In the genomic region with DNA sequence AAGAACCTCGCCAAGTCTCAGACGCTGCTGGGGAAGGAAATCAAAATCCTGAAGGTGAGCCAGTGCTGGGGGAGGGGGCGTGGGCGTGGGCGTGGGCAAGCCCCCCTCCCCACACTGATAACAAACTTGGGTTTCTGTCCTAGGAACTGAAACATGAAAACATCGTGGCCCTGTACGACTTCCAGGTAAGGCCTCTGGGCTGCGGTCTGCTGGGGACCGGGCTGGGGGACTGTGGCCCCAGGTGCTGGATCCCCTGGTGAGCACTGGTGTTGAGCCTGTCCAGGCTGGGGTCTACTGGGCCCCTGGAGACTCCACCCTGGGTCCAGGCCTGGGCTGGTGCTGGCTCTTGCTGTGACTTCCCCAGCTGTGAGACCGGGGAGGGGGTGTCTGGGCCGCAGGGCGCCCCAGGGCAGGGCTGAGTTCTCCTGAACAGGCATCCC, we compare ENCODE assay signal across 1 cellular context.
A peak's percentile ranks its signal among the peaks of the same experiment; 100 is the strongest.
TF ChIP-seq lines count a peak whose summit lies in the region.

No MANE protein-coding gene starts in this region.

TF ChIP-seq in HEK293, 187 proteins besides CTCF, POLR2A, EP300 and RAD21 (continued from another document and continues in another):
- TF ChIP-seq OSR2 (tag by site-specific recombination; IDR thresholded peaks at IDR 0.05), result no peak
- no peak for TF ChIP-seq ZFP41 (tag by site-specific recombination; IDR thresholded peaks at IDR 0.05; ENCODE audit: borderline replicate concordance)
- TF ChIP-seq ZNF155 (tag by site-specific recombination; IDR thresholded peaks at IDR 0.05), result no peak
- TF ChIP-seq, protein P1, sequence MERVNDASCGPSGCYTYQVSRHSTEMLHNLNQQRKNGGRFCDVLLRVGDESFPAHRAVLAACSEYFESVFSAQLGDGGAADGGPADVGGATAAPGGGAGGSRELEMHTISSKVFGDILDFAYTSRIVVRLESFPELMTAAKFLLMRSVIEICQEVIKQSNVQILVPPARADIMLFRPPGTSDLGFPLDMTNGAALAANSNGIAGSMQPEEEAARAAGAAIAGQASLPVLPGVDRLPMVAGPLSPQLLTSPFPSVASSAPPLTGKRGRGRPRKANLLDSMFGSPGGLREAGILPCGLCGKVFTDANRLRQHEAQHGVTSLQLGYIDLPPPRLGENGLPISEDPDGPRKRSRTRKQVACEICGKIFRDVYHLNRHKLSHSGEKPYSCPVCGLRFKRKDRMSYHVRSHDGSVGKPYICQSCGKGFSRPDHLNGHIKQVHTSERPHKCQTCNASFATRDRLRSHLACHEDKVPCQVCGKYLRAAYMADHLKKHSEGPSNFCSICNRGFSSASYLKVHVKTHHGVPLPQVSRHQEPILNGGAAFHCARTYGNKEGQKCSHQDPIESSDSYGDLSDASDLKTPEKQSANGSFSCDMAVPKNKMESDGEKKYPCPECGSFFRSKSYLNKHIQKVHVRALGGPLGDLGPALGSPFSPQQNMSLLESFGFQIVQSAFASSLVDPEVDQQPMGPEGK (tag by site-specific recombination; IDR thresholded peaks at IDR 0.05), result peak; percentile 79
- no peak for TF ChIP-seq ZNF785 (tag by site-specific recombination; IDR thresholded peaks at IDR 0.05)
- no peak for TF ChIP-seq ZNF169 (tag by site-specific recombination; IDR thresholded peaks at IDR 0.05)
- peak; percentile 86 for TF ChIP-seq EGR2 (tag by site-specific recombination; IDR thresholded peaks at IDR 0.05; ENCODE audit: low read depth)
- no peak for TF ChIP-seq SCRT1 (tag by site-specific recombination; IDR thresholded peaks at IDR 0.05; ENCODE audit: borderline replicate concordance)
- no peak for TF ChIP-seq ZNF658 (tag by site-specific recombination; IDR thresholded peaks at IDR 0.05)
- no peak for TF ChIP-seq BCL11A (tag by site-specific recombination; IDR thresholded peaks at IDR 0.05; ENCODE audit: low read depth)
- TF ChIP-seq, protein P2, sequence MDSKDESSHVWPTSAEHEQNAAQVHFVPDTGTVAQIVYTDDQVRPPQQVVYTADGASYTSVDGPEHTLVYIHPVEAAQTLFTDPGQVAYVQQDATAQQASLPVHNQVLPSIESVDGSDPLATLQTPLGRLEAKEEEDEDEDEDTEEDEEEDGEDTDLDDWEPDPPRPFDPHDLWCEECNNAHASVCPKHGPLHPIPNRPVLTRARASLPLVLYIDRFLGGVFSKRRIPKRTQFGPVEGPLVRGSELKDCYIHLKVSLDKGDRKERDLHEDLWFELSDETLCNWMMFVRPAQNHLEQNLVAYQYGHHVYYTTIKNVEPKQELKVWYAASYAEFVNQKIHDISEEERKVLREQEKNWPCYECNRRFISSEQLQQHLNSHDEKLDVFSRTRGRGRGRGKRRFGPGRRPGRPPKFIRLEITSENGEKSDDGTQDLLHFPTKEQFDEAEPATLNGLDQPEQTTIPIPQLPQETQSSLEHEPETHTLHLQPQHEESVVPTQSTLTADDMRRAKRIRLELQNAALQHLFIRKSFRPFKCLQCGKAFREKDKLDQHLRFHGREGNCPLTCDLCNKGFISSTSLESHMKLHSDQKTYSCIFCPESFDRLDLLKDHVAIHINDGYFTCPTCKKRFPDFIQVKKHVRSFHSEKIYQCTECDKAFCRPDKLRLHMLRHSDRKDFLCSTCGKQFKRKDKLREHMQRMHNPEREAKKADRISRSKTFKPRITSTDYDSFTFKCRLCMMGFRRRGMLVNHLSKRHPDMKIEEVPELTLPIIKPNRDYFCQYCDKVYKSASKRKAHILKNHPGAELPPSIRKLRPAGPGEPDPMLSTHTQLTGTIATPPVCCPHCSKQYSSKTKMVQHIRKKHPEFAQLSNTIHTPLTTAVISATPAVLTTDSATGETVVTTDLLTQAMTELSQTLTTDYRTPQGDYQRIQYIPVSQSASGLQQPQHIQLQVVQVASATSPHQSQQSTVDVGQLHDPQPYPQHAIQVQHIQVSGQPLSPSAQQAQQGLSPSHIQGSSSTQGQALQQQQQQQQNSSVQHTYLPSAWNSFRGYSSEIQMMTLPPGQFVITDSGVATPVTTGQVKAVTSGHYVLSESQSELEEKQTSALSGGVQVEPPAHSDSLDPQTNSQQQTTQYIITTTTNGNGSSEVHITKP (tag by site-specific recombination; IDR thresholded peaks at IDR 0.05), result peak; percentile 70
- TF ChIP-seq ZNF184 (tag by site-specific recombination; IDR thresholded peaks at IDR 0.05), result no peak
- TF ChIP-seq ZNF623 (tag by site-specific recombination; IDR thresholded peaks at IDR 0.05), result no peak
- no peak for TF ChIP-seq ZNF558 (tag by site-specific recombination; IDR thresholded peaks at IDR 0.05)
- TF ChIP-seq ZNF830 (tag by site-specific recombination; IDR thresholded peaks at IDR 0.05; ENCODE audit: low read depth), result no peak
- TF ChIP-seq PRDM1 (tag by site-specific recombination; IDR thresholded peaks at IDR 0.05), result no peak
- no peak for TF ChIP-seq ZNF670 (tag by site-specific recombination; IDR thresholded peaks at IDR 0.05; ENCODE audit: low read depth)
- TF ChIP-seq ZEB2 (tag by site-specific recombination; IDR thresholded peaks at IDR 0.05), result no peak
- TF ChIP-seq ZNF341 (tag by site-specific recombination; IDR thresholded peaks at IDR 0.05; ENCODE audit: low read depth), result peak; percentile 59
- TF ChIP-seq SETDB1 (IDR thresholded peaks at IDR 0.05; ENCODE audit: insufficient read length, low read length), result no peak
- TF ChIP-seq, protein P3, sequence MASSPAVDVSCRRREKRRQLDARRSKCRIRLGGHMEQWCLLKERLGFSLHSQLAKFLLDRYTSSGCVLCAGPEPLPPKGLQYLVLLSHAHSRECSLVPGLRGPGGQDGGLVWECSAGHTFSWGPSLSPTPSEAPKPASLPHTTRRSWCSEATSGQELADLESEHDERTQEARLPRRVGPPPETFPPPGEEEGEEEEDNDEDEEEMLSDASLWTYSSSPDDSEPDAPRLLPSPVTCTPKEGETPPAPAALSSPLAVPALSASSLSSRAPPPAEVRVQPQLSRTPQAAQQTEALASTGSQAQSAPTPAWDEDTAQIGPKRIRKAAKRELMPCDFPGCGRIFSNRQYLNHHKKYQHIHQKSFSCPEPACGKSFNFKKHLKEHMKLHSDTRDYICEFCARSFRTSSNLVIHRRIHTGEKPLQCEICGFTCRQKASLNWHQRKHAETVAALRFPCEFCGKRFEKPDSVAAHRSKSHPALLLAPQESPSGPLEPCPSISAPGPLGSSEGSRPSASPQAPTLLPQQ (tag by site-specific recombination; IDR thresholded peaks at IDR 0.05), result no peak
- TF ChIP-seq ZNF707 (tag by site-specific recombination; IDR thresholded peaks at IDR 0.05), result no peak
- TF ChIP-seq ZNF423 (tag by site-specific recombination; IDR thresholded peaks at IDR 0.05), result peak; percentile 58; the same call in 1 of the 2 replicates
- TF ChIP-seq, protein P4, sequence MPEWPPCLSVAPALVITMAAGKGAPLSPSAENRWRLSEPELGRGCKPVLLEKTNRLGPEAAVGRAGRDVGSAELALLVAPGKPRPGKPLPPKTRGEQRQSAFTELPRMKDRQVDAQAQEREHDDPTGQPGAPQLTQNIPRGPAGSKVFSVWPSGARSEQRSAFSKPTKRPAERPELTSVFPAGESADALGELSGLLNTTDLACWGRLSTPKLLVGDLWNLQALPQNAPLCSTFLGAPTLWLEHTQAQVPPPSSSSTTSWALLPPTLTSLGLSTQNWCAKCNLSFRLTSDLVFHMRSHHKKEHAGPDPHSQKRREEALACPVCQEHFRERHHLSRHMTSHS (tag by site-specific recombination; IDR thresholded peaks at IDR 0.05), result no peak
- no peak for TF ChIP-seq ZNF664 (tag by site-specific recombination; IDR thresholded peaks at IDR 0.05)
- TF ChIP-seq, protein P5, sequence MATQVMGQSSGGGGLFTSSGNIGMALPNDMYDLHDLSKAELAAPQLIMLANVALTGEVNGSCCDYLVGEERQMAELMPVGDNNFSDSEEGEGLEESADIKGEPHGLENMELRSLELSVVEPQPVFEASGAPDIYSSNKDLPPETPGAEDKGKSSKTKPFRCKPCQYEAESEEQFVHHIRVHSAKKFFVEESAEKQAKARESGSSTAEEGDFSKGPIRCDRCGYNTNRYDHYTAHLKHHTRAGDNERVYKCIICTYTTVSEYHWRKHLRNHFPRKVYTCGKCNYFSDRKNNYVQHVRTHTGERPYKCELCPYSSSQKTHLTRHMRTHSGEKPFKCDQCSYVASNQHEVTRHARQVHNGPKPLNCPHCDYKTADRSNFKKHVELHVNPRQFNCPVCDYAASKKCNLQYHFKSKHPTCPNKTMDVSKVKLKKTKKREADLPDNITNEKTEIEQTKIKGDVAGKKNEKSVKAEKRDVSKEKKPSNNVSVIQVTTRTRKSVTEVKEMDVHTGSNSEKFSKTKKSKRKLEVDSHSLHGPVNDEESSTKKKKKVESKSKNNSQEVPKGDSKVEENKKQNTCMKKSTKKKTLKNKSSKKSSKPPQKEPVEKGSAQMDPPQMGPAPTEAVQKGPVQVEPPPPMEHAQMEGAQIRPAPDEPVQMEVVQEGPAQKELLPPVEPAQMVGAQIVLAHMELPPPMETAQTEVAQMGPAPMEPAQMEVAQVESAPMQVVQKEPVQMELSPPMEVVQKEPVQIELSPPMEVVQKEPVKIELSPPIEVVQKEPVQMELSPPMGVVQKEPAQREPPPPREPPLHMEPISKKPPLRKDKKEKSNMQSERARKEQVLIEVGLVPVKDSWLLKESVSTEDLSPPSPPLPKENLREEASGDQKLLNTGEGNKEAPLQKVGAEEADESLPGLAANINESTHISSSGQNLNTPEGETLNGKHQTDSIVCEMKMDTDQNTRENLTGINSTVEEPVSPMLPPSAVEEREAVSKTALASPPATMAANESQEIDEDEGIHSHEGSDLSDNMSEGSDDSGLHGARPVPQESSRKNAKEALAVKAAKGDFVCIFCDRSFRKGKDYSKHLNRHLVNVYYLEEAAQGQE (tag by site-specific recombination; IDR thresholded peaks at IDR 0.05), result no peak
- no peak for TF ChIP-seq ZNF701 (tag by site-specific recombination; IDR thresholded peaks at IDR 0.05)
- TF ChIP-seq ZNF146 (tag by site-specific recombination; IDR thresholded peaks at IDR 0.05), result no peak
- no peak for TF ChIP-seq ZFP37 (tag by site-specific recombination; IDR thresholded peaks at IDR 0.05)
- no peak for TF ChIP-seq GFI1B (tag by site-specific recombination; IDR thresholded peaks at IDR 0.05)
- TF ChIP-seq ZNF335 (tag by site-specific recombination; conservative IDR thresholded peaks at IDR 0.05), result peak; percentile 64; the same call in 1 of the 2 replicates
- TF ChIP-seq ZNF121 (tag by site-specific recombination; IDR thresholded peaks at IDR 0.05), result 0 out of 2 replicates have a peak, but pooled peaks have one; percentile 12
- peak; percentile 67; the same call in 1 of the 2 replicates for TF ChIP-seq ZBTB48 (tag by site-specific recombination; IDR thresholded peaks at IDR 0.05)
- no peak for TF ChIP-seq ZNF626 (tag by site-specific recombination; IDR thresholded peaks at IDR 0.05)
- TF ChIP-seq ZFHX2 (tag by site-specific recombination; conservative IDR thresholded peaks at IDR 0.05), result peak; percentile 94
- TF ChIP-seq ZFP3 (tag by site-specific recombination; IDR thresholded peaks at IDR 0.05; ENCODE audit: low read depth), result no peak
- no peak for TF ChIP-seq KLF16 (tag by site-specific recombination; IDR thresholded peaks at IDR 0.05)
- 0 out of 2 replicates have a peak, but pooled peaks have one; percentile 9 for TF ChIP-seq ZNF10 (tag by site-specific recombination; IDR thresholded peaks at IDR 0.05)
- TF ChIP-seq ZNF571 (tag by site-specific recombination; IDR thresholded peaks at IDR 0.05), result no peak
- peak; percentile 95 for TF ChIP-seq KLF9 (tag by site-specific recombination; IDR thresholded peaks at IDR 0.05; ENCODE audit: low read depth)
- TF ChIP-seq, protein P6, sequence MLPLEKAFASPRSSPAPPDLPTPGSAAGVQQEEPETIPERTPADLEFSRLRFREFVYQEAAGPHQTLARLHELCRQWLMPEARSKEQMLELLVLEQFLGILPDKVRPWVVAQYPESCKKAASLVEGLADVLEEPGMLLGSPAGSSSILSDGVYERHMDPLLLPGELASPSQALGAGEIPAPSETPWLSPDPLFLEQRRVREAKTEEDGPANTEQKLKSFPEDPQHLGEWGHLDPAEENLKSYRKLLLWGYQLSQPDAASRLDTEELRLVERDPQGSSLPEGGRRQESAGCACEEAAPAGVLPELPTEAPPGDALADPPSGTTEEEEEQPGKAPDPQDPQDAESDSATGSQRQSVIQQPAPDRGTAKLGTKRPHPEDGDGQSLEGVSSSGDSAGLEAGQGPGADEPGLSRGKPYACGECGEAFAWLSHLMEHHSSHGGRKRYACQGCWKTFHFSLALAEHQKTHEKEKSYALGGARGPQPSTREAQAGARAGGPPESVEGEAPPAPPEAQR (tag by site-specific recombination; IDR thresholded peaks at IDR 0.05), result no peak
- peak; percentile 97 for TF ChIP-seq GLIS1 (tag by site-specific recombination; IDR thresholded peaks at IDR 0.05)
- TF ChIP-seq SCRT2 (tag by site-specific recombination; IDR thresholded peaks at IDR 0.05), result no peak
- TF ChIP-seq ZNF501 (tag by site-specific recombination; IDR thresholded peaks at IDR 0.05), result 0 out of 2 replicates have a peak, but pooled peaks have one; percentile 5
- TF ChIP-seq ZNF510 (tag by site-specific recombination; IDR thresholded peaks at IDR 0.05; ENCODE audit: insufficient replicate concordance), result no peak
- peak; percentile 51; the same call in 1 of the 2 replicates for TF ChIP-seq ZBTB7A (tag by site-specific recombination; IDR thresholded peaks at IDR 0.05; ENCODE audit: low read depth)
- peak; percentile 99 for TF ChIP-seq ZIC2 (tag by site-specific recombination; IDR thresholded peaks at IDR 0.05)
- TF ChIP-seq ZNF777 (tag by site-specific recombination; IDR thresholded peaks at IDR 0.05; ENCODE audit: borderline replicate concordance), result no peak
- 0 out of 2 replicates have a peak, but pooled peaks have one; percentile 6 for TF ChIP-seq ZNF394 (tag by site-specific recombination; IDR thresholded peaks at IDR 0.05; ENCODE audit: borderline replicate concordance)
- no peak for TF ChIP-seq ZNF19 (tag by site-specific recombination; IDR thresholded peaks at IDR 0.05; ENCODE audit: low read depth)
- peak; percentile 93; the same call in 1 of the 2 replicates for TF ChIP-seq ZBTB8A (tag by site-specific recombination; IDR thresholded peaks at IDR 0.05)
- no peak for TF ChIP-seq ZNF157 (tag by site-specific recombination; IDR thresholded peaks at IDR 0.05)
- TF ChIP-seq, protein P7, sequence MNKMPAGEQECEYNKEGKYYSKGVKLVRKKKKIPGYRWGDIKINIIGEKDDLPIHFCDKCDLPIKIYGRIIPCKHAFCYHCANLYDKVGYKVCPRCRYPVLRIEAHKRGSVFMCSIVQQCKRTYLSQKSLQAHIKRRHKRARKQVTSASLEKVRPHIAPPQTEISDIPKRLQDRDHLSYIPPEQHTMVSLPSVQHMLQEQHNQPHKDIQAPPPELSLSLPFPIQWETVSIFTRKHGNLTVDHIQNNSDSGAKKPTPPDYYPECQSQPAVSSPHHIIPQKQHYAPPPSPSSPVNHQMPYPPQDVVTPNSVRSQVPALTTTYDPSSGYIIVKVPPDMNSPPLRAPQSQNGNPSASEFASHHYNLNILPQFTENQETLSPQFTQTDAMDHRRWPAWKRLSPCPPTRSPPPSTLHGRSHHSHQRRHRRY (tag by site-specific recombination; IDR thresholded peaks at IDR 0.05), result no peak
- TF ChIP-seq GLIS2 (tag by site-specific recombination; IDR thresholded peaks at IDR 0.05), result no peak; the same call in 1 of the 2 replicates
- TF ChIP-seq, protein P8, sequence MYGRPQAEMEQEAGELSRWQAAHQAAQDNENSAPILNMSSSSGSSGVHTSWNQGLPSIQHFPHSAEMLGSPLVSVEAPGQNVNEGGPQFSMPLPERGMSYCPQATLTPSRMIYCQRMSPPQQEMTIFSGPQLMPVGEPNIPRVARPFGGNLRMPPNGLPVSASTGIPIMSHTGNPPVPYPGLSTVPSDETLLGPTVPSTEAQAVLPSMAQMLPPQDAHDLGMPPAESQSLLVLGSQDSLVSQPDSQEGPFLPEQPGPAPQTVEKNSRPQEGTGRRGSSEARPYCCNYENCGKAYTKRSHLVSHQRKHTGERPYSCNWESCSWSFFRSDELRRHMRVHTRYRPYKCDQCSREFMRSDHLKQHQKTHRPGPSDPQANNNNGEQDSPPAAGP (tag by site-specific recombination; IDR thresholded peaks at IDR 0.05), result no peak
- no peak for TF ChIP-seq GLI2 (tag by site-specific recombination; IDR thresholded peaks at IDR 0.05; ENCODE audit: borderline replicate concordance, low read depth)
